In genomic region chr6:39102024-39102820, GRCh38 we compare ENCODE assay signal across 8 cellular contexts. TPM values are rescaled to one million over a fixed set of nuclear protein-coding genes. Genes with fewer than 3 reads are reported as not detected.
DNase-seq lines count a peak whose midpoint lies in the region; ATAC-seq and TF ChIP-seq lines count a peak whose summit lies in the region.
"Had no signal": no experiment of that assay in that cellular context is flagged by ENCODE, and none has a peak within 500 bp of the region (broad histone marks: within the 10 kb centered on the region; RNA-seq: fewer than 3 reads in every experiment).

No MANE protein-coding gene starts in this region.

- intact Hi-C loops in right lobe of liver (cut with DNase I) = no loop called here

- H3K9me3 ChIP-seq in right lobe of liver = no peaks in the 10 kb centered on the region

- no peaks in the 10 kb centered on the region for H3K4me1 ChIP-seq in right lobe of liver

- no peak overlapping the region for H3K4me3 ChIP-seq in right lobe of liver

- H3K9me3 Mint-ChIP-seq in activated CD8-positive, alpha-beta memory T cell treated with anti-CD3 and anti-CD28 coated beads, Interleukin-2, amount 10 ng/mL, durations not matched to agents 7 days and 5 days (ENCODE audit: low read depth) = no peaks in the 10 kb centered on the region
- H3K9me3 Mint-ChIP-seq: naive thymus-derived CD8-positive, alpha-beta T cell had no signal

- no peak overlapping the region for H3K27ac Mint-ChIP-seq in activated CD8-positive, alpha-beta memory T cell treated with anti-CD3 and anti-CD28 coated beads, Interleukin-2, amount 10 ng/mL, durations not matched to agents 7 days and 5 days

- ATAC-seq in HG03159 (IDR thresholded peaks at IDR 0.05; ENCODE audit: unreplicated experiment) (peak; percentile 30), right lobe of liver (peak in 3 of 4 donors; percentile 50 to 73 (median 53))
- ATAC-seq in activated CD8-positive, alpha-beta memory T cell treated with anti-CD3 and anti-CD28 coated beads, Interleukin-2, amount 10 ng/mL, durations not matched to agents 7 days and 5 days = no peak
- ATAC-seq: naive thymus-derived CD8-positive, alpha-beta T cell had no signal

- H3K27me3 ChIP-seq in right lobe of liver = no peaks in the 10 kb centered on the region

- no peaks in the 10 kb centered on the region for H3K27me3 Mint-ChIP-seq in activated CD8-positive, alpha-beta memory T cell treated with anti-CD3 and anti-CD28 coated beads, Interleukin-2, amount 10 ng/mL, durations not matched to agents 7 days and 5 days
- H3K27me3 Mint-ChIP-seq: naive thymus-derived CD8-positive, alpha-beta T cell had no signal

- TF ChIP-seq POLR2A in right lobe of liver (IDR thresholded peaks at IDR 0.05) = no peak

- DNase-seq in GM19240 (ENCODE audit: insufficient read length, low spot score) (peak; percentile 44), astrocyte of the hippocampus (ENCODE audit: low read depth, low spot score) (peak; percentile 50), right lobe of liver (no peak), SKM-1 treated with dmso at 0.1 percent for 144 hours (lab: John Stamatoyannopoulos, UW; ENCODE audit: unreplicated experiment) (no peak), T-helper 2 cell (no peak)
- DNase-seq in activated CD8-positive, alpha-beta memory T cell treated with anti-CD3 and anti-CD28 coated beads, Interleukin-2, amount 10 ng/mL, durations not matched to agents 7 days and 5 days = no peak

- TF ChIP-seq CTCF in right lobe of liver (IDR thresholded peaks at IDR 0.05) = peak in 1 of 4 donors; percentile 31

- WGBS in right lobe of liver (ENCODE audit: insufficient coverage, low coverage, low lambda C conversion rate, missing lambda C conversion rate) = 57% methylated on average over 11 of the region's 12 CpGs

- peaks cover 11% of the 10 kb centered on the region for H3K36me3 Mint-ChIP-seq in activated CD8-positive, alpha-beta memory T cell treated with anti-CD3 and anti-CD28 coated beads, Interleukin-2, amount 10 ng/mL, durations not matched to agents 7 days and 5 days

- H3K4me3 Mint-ChIP-seq in activated CD8-positive, alpha-beta memory T cell treated with anti-CD3 and anti-CD28 coated beads, Interleukin-2, amount 10 ng/mL, durations not matched to agents 7 days and 5 days = no peak overlapping the region
- H3K4me3 Mint-ChIP-seq: naive thymus-derived CD8-positive, alpha-beta T cell had no signal

- H3K27ac ChIP-seq in right lobe of liver = no peak overlapping the region

- CTCF ChIA-PET in activated CD8-positive, alpha-beta memory T cell treated with anti-CD3 and anti-CD28 coated beads, Interleukin-2, amount 10 ng/mL, durations not matched to agents 7 days and 5 days (lab: Charles Lee) = interaction anchor here (0.8 to 2.0 kb wide), 6 partner anchors 9 to 230 kb away, joined by 3 to 5 read pairs (median 4); partner anchors contain the start of gene SAYSD1

- peaks cover 10% of the 10 kb centered on the region for H3K4me1 Mint-ChIP-seq in activated CD8-positive, alpha-beta memory T cell treated with anti-CD3 and anti-CD28 coated beads, Interleukin-2, amount 10 ng/mL, durations not matched to agents 7 days and 5 days

- no peaks in the 10 kb centered on the region for H3K36me3 ChIP-seq in right lobe of liver

RNA-seq across cellular contexts. Expression of gene SAYSD1, which starts 12.8 kb away (rescaled TPM):
- 1 to 10 TPM; 4.3 to 9.3 (median 7.0) TPM for total RNA-seq in right lobe of liver
- total RNA-seq in activated CD8-positive, alpha-beta memory T cell treated with anti-CD3 and anti-CD28 coated beads, Interleukin-2, amount 10 ng/mL, durations not matched to agents 7 days and 5 days = 10 to 100 TPM in 1 of 2 experiments, 1 to 10 TPM in 1; 9.1 to 11.4 TPM

RNA-seq across cellular contexts. Expression of gene GLP1R, which starts 53.6 kb away (rescaled TPM):
- total RNA-seq in right lobe of liver = not detected
- not detected for total RNA-seq in activated CD8-positive, alpha-beta memory T cell treated with anti-CD3 and anti-CD28 coated beads, Interleukin-2, amount 10 ng/mL, durations not matched to agents 7 days and 5 days
- total RNA-seq: naive thymus-derived CD8-positive, alpha-beta T cell had no signal

Comparison
In these comparisons a context has a peak if more than half of its experiments do, and no peak if none do; other contexts are left out.
1. DNase-seq: peak in GM19240 (single experiment) and astrocyte of the hippocampus (single experiment); none in right lobe of liver (0 of 3), activated CD8-positive, alpha-beta memory T cell treated with anti-CD3 and anti-CD28 coated beads, Interleukin-2, amount 10 ng/mL, durations not matched to agents 7 days and 5 days (single experiment), SKM-1 treated with dmso at 0.1 percent for 144 hours (single experiment) and T-helper 2 cell (0 of 5).